13 cellular contexts compared by ENCODE assay signal in the genomic region with DNA sequence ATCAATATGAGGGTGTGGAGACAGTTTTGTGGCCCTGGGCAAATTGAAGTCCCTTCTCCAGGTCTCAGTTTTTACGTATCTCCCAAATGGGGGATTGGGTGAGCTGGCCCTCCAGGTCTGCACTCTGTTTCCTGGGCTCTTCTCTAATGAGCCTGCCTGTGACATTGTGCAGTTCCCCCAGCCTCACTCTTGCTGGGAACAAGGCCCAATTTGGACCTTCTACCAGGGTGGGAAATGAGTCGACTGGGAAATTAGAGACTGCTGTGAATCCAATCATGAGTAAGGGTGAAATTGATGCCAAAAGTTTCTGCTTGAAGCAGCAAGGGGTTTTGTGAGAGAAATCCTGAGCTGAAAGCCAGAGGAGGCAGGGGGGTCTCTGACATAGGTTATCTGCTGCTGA.
DNase-seq lines count a peak whose midpoint lies in the region; ATAC-seq and TF ChIP-seq lines count a peak whose summit lies in the region.
"Had no signal": no experiment of that assay in that cellular context is flagged by ENCODE, and none has a peak within 500 bp of the region (broad histone marks: within the 10 kb centered on the region; RNA-seq: fewer than 3 reads in every experiment).

No MANE protein-coding gene starts in this region.

- peaks cover 17 to 28% of the 10 kb centered on the region in 2 experiments; a peak in 3 of 4 replicates for H3K4me1 ChIP-seq in SK-N-SH (ENCODE audit: control insufficient read depth in 1 of 2, insufficient read depth in 2 of 2, low read depth in 1 of 2, low read length in 1 of 2)
- H3K4me1 ChIP-seq in sigmoid colon: peaks cover 0 to 42% (median 32%) of the 10 kb centered on the region in 4 donors

- no peaks in the 10 kb centered on the region for H3K36me3 Mint-ChIP-seq in HFFc6 (ENCODE audit: low read depth)
- no peaks in the 10 kb centered on the region for H3K36me3 Mint-ChIP-seq in activated CD8-positive, alpha-beta T cell treated with anti-CD3 and anti-CD28 coated beads, Interleukin-2, amount 10 ng/mL, durations not matched to agents 7 days and 5 days (ENCODE audit: low read depth)
- H3K36me3 Mint-ChIP-seq in naive thymus-derived CD8-positive, alpha-beta T cell: no peaks in the 10 kb centered on the region

- intact Hi-C loops in sigmoid colon (cut with DNase I): loop anchor here (2.0 to 10.0 kb wide), 2 partner anchors 30 to 70 kb away; a partner anchor contains a TSS

- peak overlapping the region; percentile 57; the same call in 1 of the 2 replicates for H3K9ac ChIP-seq in SK-N-SH
- H3K9ac ChIP-seq: BLaER1 treated with 17β-estradiol and CSF1 and Interleukin-3, amounts not matched to agents 10 nM and 100 nM had no signal

- no peak for TF ChIP-seq CTCF in HFFc6 (IDR thresholded peaks at IDR 0.05)
- no peak for TF ChIP-seq CTCF in SK-N-SH (IDR thresholded peaks at IDR 0.05)
- TF ChIP-seq CTCF in sigmoid colon (IDR thresholded peaks at IDR 0.05): no peak

- H3K9me3 Mint-ChIP-seq in HFFc6: no peaks in the 10 kb centered on the region
- H3K9me3 Mint-ChIP-seq in activated CD8-positive, alpha-beta T cell treated with anti-CD3 and anti-CD28 coated beads, Interleukin-2, amount 10 ng/mL, durations not matched to agents 7 days and 5 days (ENCODE audit: insufficient read depth): no peaks in the 10 kb centered on the region
- H3K9me3 Mint-ChIP-seq in naive thymus-derived CD8-positive, alpha-beta T cell: no peaks in the 10 kb centered on the region

- POLR2A ChIA-PET in SK-N-SH (lab: Yijun Ruan, JAX): no interaction called here
- POLR2A ChIA-PET in activated CD8-positive, alpha-beta T cell treated with anti-CD3 and anti-CD28 coated beads, Interleukin-2, amount 10 ng/mL, durations not matched to agents 7 days and 5 days (lab: Charles Lee): no interaction called here
- POLR2A ChIA-PET in naive thymus-derived CD8-positive, alpha-beta T cell (lab: Charles Lee): no interaction called here

- ATAC-seq in activated CD8-positive, alpha-beta T cell treated with anti-CD3 and anti-CD28 coated beads, Interleukin-2, amount 10 ng/mL, durations not matched to agents 7 days and 5 days: no peak
- no peak for ATAC-seq in GM18909 (IDR thresholded peaks at IDR 0.05; ENCODE audit: poor library complexity, unreplicated experiment)
- no peak for ATAC-seq in naive thymus-derived CD8-positive, alpha-beta T cell

- TF ChIP-seq POLR2A in sigmoid colon (IDR thresholded peaks at IDR 0.05): no peak

- H3K27ac Mint-ChIP-seq in HFFc6: peak overlapping the region; percentile 74
- no peak overlapping the region for H3K27ac Mint-ChIP-seq in activated CD8-positive, alpha-beta T cell treated with anti-CD3 and anti-CD28 coated beads, Interleukin-2, amount 10 ng/mL, durations not matched to agents 7 days and 5 days
- H3K27ac Mint-ChIP-seq in naive thymus-derived CD8-positive, alpha-beta T cell: no peak overlapping the region

- no peaks in the 10 kb centered on the region for H3K36me3 ChIP-seq in SK-N-SH (replicated peaks in 1 of 2; ENCODE audit: control insufficient read depth in 1 of 2, insufficient read depth in 2 of 2, low read length in 1 of 2)
- H3K36me3 ChIP-seq in sigmoid colon: no peaks in the 10 kb centered on the region
- H3K36me3 ChIP-seq: BLaER1 treated with 17β-estradiol and CSF1 and Interleukin-3, amounts not matched to agents 10 nM and 100 nM; esophagus squamous epithelium had no signal

- H3K9me3 ChIP-seq in SK-N-SH: no peaks in the 10 kb centered on the region
- no peaks in the 10 kb centered on the region for H3K9me3 ChIP-seq in sigmoid colon
- H3K9me3 ChIP-seq: esophagus squamous epithelium had no signal

- 55% methylated on average over 2 of the region's 2 CpGs for WGBS in SK-N-SH (ENCODE audit: low lambda C conversion rate)
- 85 to 92% methylated on average over 2 of the region's 2 CpGs for WGBS in sigmoid colon, 2 donors

- H2AFZ ChIP-seq in SK-N-SH (ENCODE audit: low read depth): 0 out of 2 replicates have a peak overlapping the region, but pooled peaks have one; percentile 24

- peaks cover 42% of the 10 kb centered on the region for H3K4me1 Mint-ChIP-seq in HFFc6 (ENCODE audit: low read depth)
- H3K4me1 Mint-ChIP-seq in activated CD8-positive, alpha-beta T cell treated with anti-CD3 and anti-CD28 coated beads, Interleukin-2, amount 10 ng/mL, durations not matched to agents 7 days and 5 days (ENCODE audit: low read depth): peaks cover 30% of the 10 kb centered on the region
- peaks cover 0 to 12% (median 7%) of the 10 kb centered on the region in 4 donors for H3K4me1 Mint-ChIP-seq in naive thymus-derived CD8-positive, alpha-beta T cell

- peaks cover 3% of the 10 kb centered on the region for H3K27me3 Mint-ChIP-seq in HFFc6 (ENCODE audit: insufficient read depth)
- H3K27me3 Mint-ChIP-seq in activated CD8-positive, alpha-beta T cell treated with anti-CD3 and anti-CD28 coated beads, Interleukin-2, amount 10 ng/mL, durations not matched to agents 7 days and 5 days (ENCODE audit: low read depth): peaks cover 4% of the 10 kb centered on the region
- peaks cover 4 to 19% (median 16%) of the 10 kb centered on the region in 5 donors for H3K27me3 Mint-ChIP-seq in naive thymus-derived CD8-positive, alpha-beta T cell

- TF ChIP-seq RAD21 in SK-N-SH (IDR thresholded peaks at IDR 0.05; ENCODE audit: low read length): no peak

- H3K27ac ChIP-seq in SK-N-SH (ENCODE audit: low read depth in 2 of 2, low read length in 1 of 2) (peak overlapping the region in 1 of 2 experiments; percentile 88; a peak in 2 of 4 replicates), sigmoid colon (peak overlapping the region in 3 of 4 donors; percentile 50 to 68 (median 63))
- H3K27ac ChIP-seq: BLaER1 treated with 17β-estradiol and CSF1 and Interleukin-3, amounts not matched to agents 10 nM and 100 nM; esophagus squamous epithelium; SK-N-MC had no signal

- no peaks in the 10 kb centered on the region for H3K79me2 ChIP-seq in SK-N-SH (ENCODE audit: insufficient read depth)

- TF ChIP-seq EP300 in SK-N-SH (IDR thresholded peaks at IDR 0.05; ENCODE audit: borderline replicate concordance in 1 of 2, low read depth in 1 of 2, low read length in 1 of 2) (no peak), sigmoid colon (IDR thresholded peaks at IDR 0.05) (no peak)

- no peaks in the 10 kb centered on the region for H3K9me2 ChIP-seq in SK-N-SH

- H3F3A ChIP-seq in SK-N-SH (replicated peaks; ENCODE audit: insufficient read depth): peaks cover 19% of the 10 kb centered on the region

- H3K4me2 ChIP-seq in SK-N-SH: peak overlapping the region; percentile 59; the same call in 1 of the 2 replicates

- DNase-seq in HFFc6: no peak
- no peak for DNase-seq in SK-N-SH
- DNase-seq in fibroblast of gingiva (ENCODE audit: low read depth): peak; percentile 12
- DNase-seq in sigmoid colon: no peak
- DNase-seq in EL: no peak
- DNase-seq in activated CD8-positive, alpha-beta T cell treated with anti-CD3 and anti-CD28 coated beads, Interleukin-2, amount 10 ng/mL, durations not matched to agents 7 days and 5 days: no peak
- DNase-seq in naive thymus-derived CD8-positive, alpha-beta T cell: no peak
- DNase-seq: activated CD4-positive, alpha-beta T cell treated with anti-CD3 and anti-CD28 coated beads, Interleukin-2, amount 50 U/mL, for 48 hours; esophagus squamous epithelium; KBM-7 had no signal

- CTCF ChIA-PET in SK-N-SH (lab: Yijun Ruan, JAX): interaction anchor here (1.1 to 2.2 kb wide), 2 partner anchors 30 to 52 kb away, joined by 3 to 8 read pairs; no protein-coding TSS in a partner anchor
- CTCF ChIA-PET in activated CD8-positive, alpha-beta T cell treated with anti-CD3 and anti-CD28 coated beads, Interleukin-2, amount 10 ng/mL, durations not matched to agents 7 days and 5 days (lab: Charles Lee): interaction anchor here (1.0 to 2.3 kb wide), 3 partner anchors 29 to 215 kb away, joined by 4 to 8 read pairs (median 7); no protein-coding TSS in a partner anchor

- H3K4me3 Mint-ChIP-seq in HFFc6: no peak overlapping the region
- H3K4me3 Mint-ChIP-seq in activated CD8-positive, alpha-beta T cell treated with anti-CD3 and anti-CD28 coated beads, Interleukin-2, amount 10 ng/mL, durations not matched to agents 7 days and 5 days: no peak overlapping the region
- H3K4me3 Mint-ChIP-seq in naive thymus-derived CD8-positive, alpha-beta T cell: no peak overlapping the region

- no peaks in the 10 kb centered on the region for H3K27me3 ChIP-seq in SK-N-SH (ENCODE audit: insufficient read depth)
- no peaks in the 10 kb centered on the region for H3K27me3 ChIP-seq in sigmoid colon
- H3K27me3 ChIP-seq: BLaER1 treated with 17β-estradiol and CSF1 and Interleukin-3, amounts not matched to agents 10 nM and 100 nM had no signal

- no peaks in the 10 kb centered on the region for H4K20me1 ChIP-seq in SK-N-SH (ENCODE audit: insufficient read depth)
- H4K20me1 ChIP-seq: BLaER1 treated with 17β-estradiol and CSF1 and Interleukin-3, amounts not matched to agents 10 nM and 100 nM had no signal

- H3K4me3 ChIP-seq in SK-N-SH (ENCODE audit: low read depth in 2 of 2, low read length in 1 of 2) (no peak overlapping the region), sigmoid colon (no peak overlapping the region)
- H3K4me3 ChIP-seq: BLaER1 treated with 17β-estradiol and CSF1 and Interleukin-3, amounts not matched to agents 10 nM and 100 nM; esophagus squamous epithelium; SK-N-MC had no signal

TF ChIP-seq in SK-N-SH, 30 proteins besides CTCF, POLR2A, EP300 and RAD21 (continues in another document):
- no peak for TF ChIP-seq SIN3A (IDR thresholded peaks at IDR 0.05; ENCODE audit: borderline replicate concordance, low read depth, low read length)
- no peak for TF ChIP-seq GABPA (IDR thresholded peaks at IDR 0.05; ENCODE audit: low read depth)
- TF ChIP-seq YY1 (IDR thresholded peaks at IDR 0.05; ENCODE audit: low read depth): no peak
- no peak for TF ChIP-seq GATA2 (CRISPR knock-in tag; IDR thresholded peaks at IDR 0.05)
- no peak for TF ChIP-seq RCOR1 (IDR thresholded peaks at IDR 0.05; ENCODE audit: low read length)
- TF ChIP-seq, protein P1, sequence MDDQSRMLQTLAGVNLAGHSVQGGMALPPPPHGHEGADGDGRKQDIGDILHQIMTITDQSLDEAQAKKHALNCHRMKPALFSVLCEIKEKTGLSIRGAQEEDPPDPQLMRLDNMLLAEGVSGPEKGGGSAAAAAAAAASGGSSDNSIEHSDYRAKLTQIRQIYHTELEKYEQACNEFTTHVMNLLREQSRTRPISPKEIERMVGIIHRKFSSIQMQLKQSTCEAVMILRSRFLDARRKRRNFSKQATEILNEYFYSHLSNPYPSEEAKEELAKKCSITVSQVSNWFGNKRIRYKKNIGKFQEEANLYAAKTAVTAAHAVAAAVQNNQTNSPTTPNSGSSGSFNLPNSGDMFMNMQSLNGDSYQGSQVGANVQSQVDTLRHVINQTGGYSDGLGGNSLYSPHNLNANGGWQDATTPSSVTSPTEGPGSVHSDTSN (IDR thresholded peaks at IDR 0.05): no peak
- TF ChIP-seq TEAD4 (IDR thresholded peaks at IDR 0.05; ENCODE audit: borderline replicate concordance, insufficient read depth): no peak
- no peak for TF ChIP-seq FOXJ3 (CRISPR knock-in tag; IDR thresholded peaks at IDR 0.05)
- TF ChIP-seq MXI1 (IDR thresholded peaks at IDR 0.05; ENCODE audit: low read depth, low read length): no peak
- TF ChIP-seq NFIC (IDR thresholded peaks at IDR 0.05; ENCODE audit: borderline replicate concordance): no peak
- TF ChIP-seq POLR2AphosphoS5 (IDR thresholded peaks at IDR 0.05; ENCODE audit: low read depth, low read length): no peak
- TF ChIP-seq EZH2phosphoT487 (IDR thresholded peaks at IDR 0.05; ENCODE audit: borderline replicate concordance, low read depth): no peak
